ENCODE assay signal across 32 cellular contexts in the genomic region with DNA sequence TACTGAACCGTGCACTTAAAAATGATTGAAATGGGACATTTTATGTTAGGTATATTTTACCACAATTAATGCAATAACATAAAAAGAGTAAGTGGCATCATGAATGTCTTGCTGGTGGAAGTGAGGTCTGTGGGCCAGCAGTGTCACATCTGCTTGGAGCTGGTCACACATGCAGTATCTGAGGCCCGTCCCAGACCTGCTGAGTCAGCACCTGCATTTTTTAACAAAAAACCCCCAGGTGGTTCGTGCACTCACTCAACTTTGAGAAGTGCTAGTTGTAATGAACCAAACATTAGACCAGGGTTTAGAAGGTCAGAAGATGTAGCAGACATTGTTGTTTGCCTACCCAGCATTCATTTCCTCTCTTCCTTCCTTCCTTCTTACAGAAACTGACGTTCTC. TPM values are rescaled to one million over a fixed set of nuclear protein-coding genes. Genes with fewer than 3 reads are reported as not detected.
"Had no signal": no experiment of that assay in that cellular context is flagged by ENCODE, and none has a peak within 500 bp of the region (broad histone marks: within the 10 kb centered on the region; RNA-seq: fewer than 3 reads in every experiment).

No MANE protein-coding gene starts in this region.

- DNase-seq: dorsolateral prefrontal cortex; effector CD4-positive, alpha-beta T cell; endodermal cell; foreskin fibroblast; gastrocnemius medialis; head of caudate nucleus; natural killer cell; occipital lobe; ovary; posterior cingulate gyrus; psoas muscle; right cardiac atrium; spleen; stimulated activated CD4-positive, alpha-beta T cell treated with anti-CD3 and anti-CD28 coated beads, Interleukin-4, amount 100 ng/mL, for 4 hours; stimulated activated naive CD8-positive, alpha-beta T cell treated with anti-CD3 and anti-CD28 coated beads, Interleukin-15, Interleukin-2, amounts not matched to agents 100 U/mL and 50 U/mL, for 24 hours; substantia nigra; testis; upper lobe of left lung had no signal

- H3K9me3 ChIP-seq: gastrocnemius medialis, ovary, psoas muscle, spleen, testis, tibial nerve, upper lobe of left lung had no signal

- H3K36me3 ChIP-seq: gastrocnemius medialis, ovary, spleen, tibial nerve, upper lobe of left lung had no signal

- H3K4me1 ChIP-seq: gastrocnemius medialis, psoas muscle, spleen, testis, tibial nerve had no signal

- H3K27ac Mint-ChIP-seq: endodermal cell; memory B cell; natural killer cell; stimulated activated memory B cell treated with anti-CD40 and anti-IgM and Interleukin-4, amounts not matched to agents 10 μg/mL and 1 μg/mL and 100 μg/mL, for 72 hours had no signal

- FAIRE-seq: keratinocyte, urothelium cell line had no signal

- H3K36me3 Mint-ChIP-seq: memory B cell; natural killer cell; stimulated activated memory B cell treated with anti-CD40 and anti-IgM and Interleukin-4, amounts not matched to agents 10 μg/mL and 1 μg/mL and 100 μg/mL, for 72 hours had no signal

- H3K9me3 Mint-ChIP-seq: memory B cell; natural killer cell; stimulated activated memory B cell treated with anti-CD40 and anti-IgM and Interleukin-4, amounts not matched to agents 10 μg/mL and 1 μg/mL and 100 μg/mL, for 72 hours had no signal

- H3K4me3 Mint-ChIP-seq: endodermal cell; memory B cell; natural killer cell; stimulated activated memory B cell treated with anti-CD40 and anti-IgM and Interleukin-4, amounts not matched to agents 10 μg/mL and 1 μg/mL and 100 μg/mL, for 72 hours had no signal

- H3K27me3 ChIP-seq: dorsolateral prefrontal cortex, gastrocnemius medialis, ovary, spleen, testis, tibial nerve, upper lobe of left lung had no signal

- H3K4me1 Mint-ChIP-seq: memory B cell; natural killer cell; stimulated activated memory B cell treated with anti-CD40 and anti-IgM and Interleukin-4, amounts not matched to agents 10 μg/mL and 1 μg/mL and 100 μg/mL, for 72 hours had no signal

- H3K4me3 ChIP-seq: dorsolateral prefrontal cortex, gastrocnemius medialis, lung, ovary, psoas muscle, skin epidermis, spleen, testis, tibial nerve, upper lobe of left lung had no signal

- ATAC-seq: esophagus mucosa; gastrocnemius medialis; natural killer cell; psoas muscle; right cardiac atrium; stimulated activated memory B cell treated with anti-CD40 and anti-IgM and Interleukin-4, amounts not matched to agents 10 μg/mL and 1 μg/mL and 100 μg/mL, for 72 hours; stimulated activated naive CD8-positive, alpha-beta T cell treated with anti-CD3 and anti-CD28 coated beads, Interleukin-15, Interleukin-2, amounts not matched to agents 100 U/mL and 50 U/mL, for 24 hours had no signal

- H3K27ac ChIP-seq: dorsolateral prefrontal cortex, epithelial cell of prostate, gastrocnemius medialis, ovary, psoas muscle, skin epidermis, spleen, testis, tibial nerve, upper lobe of left lung had no signal

RNA-seq across cellular contexts. Expression of a gene that starts 21.0 kb away (rescaled TPM):
- total RNA-seq: dorsolateral prefrontal cortex, endodermal cell, esophagus mucosa, gastrocnemius medialis, glomerular endothelial cell, liver, lung, mononuclear cell, natural killer cell, occipital lobe, ovary, psoas muscle, renal cortical epithelial cell, right cardiac atrium, spleen, tibial nerve, upper lobe of left lung had no signal
- polyA plus RNA-seq: keratinocyte, liver, lung, neural cell, ovary, psoas muscle, right cardiac atrium, spleen had no signal
